In genomic region chr14:69692542-69693053, GRCh38 we compare ENCODE assay signal across 10 cellular contexts.
DNase-seq lines count a peak whose midpoint lies in the region; ATAC-seq and TF ChIP-seq lines count a peak whose summit lies in the region.
"Had no signal": no experiment of that assay in that cellular context is flagged by ENCODE, and none has a peak within 500 bp of the region (broad histone marks: within the 10 kb centered on the region; RNA-seq: fewer than 3 reads in every experiment).

No MANE protein-coding gene starts in this region.

- H3K27me3 ChIP-seq in right lobe of liver = no peaks in the 10 kb centered on the region

- DNase-seq in activated naive CD8-positive, alpha-beta T cell treated with anti-CD3 and anti-CD28 coated beads for 36 hours = no peak
- DNase-seq in activated T-helper 1 cell treated with anti-CD3 and anti-CD28 coated beads, Interleukin-12 subunit alpha, Interleukin-12 subunit beta, Interleukin-2, Interleukin-4 antibody, amounts not matched to agents 30 ng/mL and 10 ng/mL and 1 ng/mL, durations not matched to agents 14 hours and 24 hours and 36 hours (ENCODE audit: low spot score) = no peak
- DNase-seq in right lobe of liver = no peak
- DNase-seq in type B pancreatic cell (ENCODE audit: extremely low spot score, unreplicated experiment) = no peak
- no peak for DNase-seq in NCI-H2081 treated with DMSO at 0.1 percent for 48 hours (lab: John Stamatoyannopoulos, UW)
- no peak for DNase-seq in COR-L47 (lab: John Stamatoyannopoulos, UW)
- DNase-seq: AML-193 had no signal

- peaks cover 0 to 44% (median 15%) of the 10 kb centered on the region in 4 donors for H3K4me1 ChIP-seq in right lobe of liver

- peak overlapping the region; percentile 61 for H3K27ac Mint-ChIP-seq in activated naive CD8-positive, alpha-beta T cell
- H3K27ac Mint-ChIP-seq in activated naive CD8-positive, alpha-beta T cell treated with anti-CD3 and anti-CD28 coated beads for 36 hours = no peak overlapping the region
- peak overlapping the region; percentile 37 for H3K27ac Mint-ChIP-seq in activated T-helper 1 cell treated with anti-CD3 and anti-CD28 coated beads, Interleukin-12 subunit alpha, Interleukin-12 subunit beta, Interleukin-2, Interleukin-4 antibody, amounts not matched to agents 30 ng/mL and 10 ng/mL and 1 ng/mL, durations not matched to agents 14 hours and 24 hours and 36 hours
- H3K27ac Mint-ChIP-seq in type B pancreatic cell = peak overlapping the region; percentile 85

- intact Hi-C loops in activated T-helper 1 cell treated with anti-CD3 and anti-CD28 coated beads, Interleukin-12 subunit alpha, Interleukin-12 subunit beta, Interleukin-2, Interleukin-4 antibody, amounts not matched to agents 30 ng/mL and 10 ng/mL and 1 ng/mL, durations not matched to agents 14 hours and 24 hours and 36 hours (cut with micrococcal nuclease) = no loop called here
- intact Hi-C loops in right lobe of liver (cut with DNase I) = no loop called here

- H3K4me3 Mint-ChIP-seq in activated naive CD8-positive, alpha-beta T cell = no peak overlapping the region
- no peak overlapping the region for H3K4me3 Mint-ChIP-seq in activated naive CD8-positive, alpha-beta T cell treated with anti-CD3 and anti-CD28 coated beads for 36 hours
- H3K4me3 Mint-ChIP-seq in activated T-helper 1 cell treated with anti-CD3 and anti-CD28 coated beads, Interleukin-12 subunit alpha, Interleukin-12 subunit beta, Interleukin-2, Interleukin-4 antibody, amounts not matched to agents 30 ng/mL and 10 ng/mL and 1 ng/mL, durations not matched to agents 14 hours and 24 hours and 36 hours = no peak overlapping the region
- H3K4me3 Mint-ChIP-seq in type B pancreatic cell = no peak overlapping the region

- peaks cover 7% of the 10 kb centered on the region for H3K36me3 Mint-ChIP-seq in activated naive CD8-positive, alpha-beta T cell
- peaks cover 25% of the 10 kb centered on the region for H3K36me3 Mint-ChIP-seq in activated naive CD8-positive, alpha-beta T cell treated with anti-CD3 and anti-CD28 coated beads for 36 hours
- peaks cover 43% of the 10 kb centered on the region for H3K36me3 Mint-ChIP-seq in activated T-helper 1 cell treated with anti-CD3 and anti-CD28 coated beads, Interleukin-12 subunit alpha, Interleukin-12 subunit beta, Interleukin-2, Interleukin-4 antibody, amounts not matched to agents 30 ng/mL and 10 ng/mL and 1 ng/mL, durations not matched to agents 14 hours and 24 hours and 36 hours (ENCODE audit: low read depth)
- H3K36me3 Mint-ChIP-seq in type B pancreatic cell = peaks cover 8% of the 10 kb centered on the region

- H3K4me1 Mint-ChIP-seq in activated naive CD8-positive, alpha-beta T cell (ENCODE audit: low read depth) = peaks cover 70% of the 10 kb centered on the region
- peaks cover 52% of the 10 kb centered on the region for H3K4me1 Mint-ChIP-seq in activated naive CD8-positive, alpha-beta T cell treated with anti-CD3 and anti-CD28 coated beads for 36 hours
- H3K4me1 Mint-ChIP-seq in activated T-helper 1 cell treated with anti-CD3 and anti-CD28 coated beads, Interleukin-12 subunit alpha, Interleukin-12 subunit beta, Interleukin-2, Interleukin-4 antibody, amounts not matched to agents 30 ng/mL and 10 ng/mL and 1 ng/mL, durations not matched to agents 14 hours and 24 hours and 36 hours (ENCODE audit: low read depth) = peaks cover 82% of the 10 kb centered on the region
- H3K4me1 Mint-ChIP-seq in type B pancreatic cell (ENCODE audit: unreplicated experiment) = peaks cover 63% of the 10 kb centered on the region

- H3K9me3 Mint-ChIP-seq in activated naive CD8-positive, alpha-beta T cell (ENCODE audit: low read depth) = no peaks in the 10 kb centered on the region
- H3K9me3 Mint-ChIP-seq in activated naive CD8-positive, alpha-beta T cell treated with anti-CD3 and anti-CD28 coated beads for 36 hours = no peaks in the 10 kb centered on the region
- no peaks in the 10 kb centered on the region for H3K9me3 Mint-ChIP-seq in activated T-helper 1 cell treated with anti-CD3 and anti-CD28 coated beads, Interleukin-12 subunit alpha, Interleukin-12 subunit beta, Interleukin-2, Interleukin-4 antibody, amounts not matched to agents 30 ng/mL and 10 ng/mL and 1 ng/mL, durations not matched to agents 14 hours and 24 hours and 36 hours
- no peaks in the 10 kb centered on the region for H3K9me3 Mint-ChIP-seq in type B pancreatic cell

- no peaks in the 10 kb centered on the region for H3K27me3 Mint-ChIP-seq in activated naive CD8-positive, alpha-beta T cell
- no peaks in the 10 kb centered on the region for H3K27me3 Mint-ChIP-seq in activated naive CD8-positive, alpha-beta T cell treated with anti-CD3 and anti-CD28 coated beads for 36 hours
- no peaks in the 10 kb centered on the region for H3K27me3 Mint-ChIP-seq in activated T-helper 1 cell treated with anti-CD3 and anti-CD28 coated beads, Interleukin-12 subunit alpha, Interleukin-12 subunit beta, Interleukin-2, Interleukin-4 antibody, amounts not matched to agents 30 ng/mL and 10 ng/mL and 1 ng/mL, durations not matched to agents 14 hours and 24 hours and 36 hours (ENCODE audit: insufficient read depth)
- H3K27me3 Mint-ChIP-seq in type B pancreatic cell = no peaks in the 10 kb centered on the region

- H3K4me3 ChIP-seq in right lobe of liver = no peak overlapping the region
- H3K4me3 ChIP-seq: coronary artery had no signal

- no peak for TF ChIP-seq CTCF in right lobe of liver (IDR thresholded peaks at IDR 0.05)
- TF ChIP-seq CTCF in type B pancreatic cell (conservative IDR thresholded peaks at IDR 0.05) = no peak

- 10% methylated on average over 1 of the region's 1 CpG for WGBS in right lobe of liver (ENCODE audit: insufficient coverage, low coverage, low lambda C conversion rate, missing lambda C conversion rate)

- H3K36me3 ChIP-seq in right lobe of liver = no peaks in the 10 kb centered on the region

- ATAC-seq in right lobe of liver (peak; percentile 68 to 80 (median 76)), HG02610 (IDR thresholded peaks at IDR 0.05; ENCODE audit: unreplicated experiment) (no peak)

- no peaks in the 10 kb centered on the region for H3K9me3 ChIP-seq in right lobe of liver

- TF ChIP-seq POLR2A in right lobe of liver (IDR thresholded peaks at IDR 0.05) = no peak

- peak overlapping the region in 2 of 3 donors; percentile 1 to 53 for H3K27ac ChIP-seq in right lobe of liver
